ENCODE assay signal across 15 cellular contexts in the genomic region with DNA sequence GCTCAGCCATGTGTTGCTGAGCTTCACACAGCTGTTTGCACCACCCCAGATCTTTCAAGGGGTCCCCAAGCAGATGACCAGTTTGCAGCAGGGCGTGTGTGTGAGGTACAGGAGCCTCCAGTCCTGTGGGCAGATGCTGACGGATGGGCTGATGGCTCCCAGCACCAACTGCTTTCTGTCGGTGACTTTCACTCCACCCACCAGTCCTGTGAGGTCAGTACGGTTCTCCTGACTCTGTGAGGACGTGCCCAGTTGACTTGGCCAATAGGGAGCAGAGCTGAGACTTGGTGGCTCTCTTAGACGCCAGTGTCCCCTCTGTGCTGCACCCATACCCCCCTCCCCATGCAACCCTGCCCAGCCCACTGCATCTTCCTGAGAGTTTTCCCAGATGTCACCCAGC. TPM values are rescaled to one million over a fixed set of nuclear protein-coding genes. Genes with fewer than 3 reads are reported as not detected.
A peak's percentile ranks its signal among the peaks of the same experiment; 100 is the strongest.
DNase-seq lines count a peak whose midpoint lies in the region; ATAC-seq and TF ChIP-seq lines count a peak whose summit lies in the region.
"Had no signal": no experiment of that assay in that cellular context is flagged by ENCODE, and none has a peak within 500 bp of the region (broad histone marks: within the 10 kb centered on the region; RNA-seq: fewer than 3 reads in every experiment).

No MANE protein-coding gene starts in this region.

- H3K9ac ChIP-seq in IMR-90 (ENCODE audit: low read depth, low read length) = no peak overlapping the region

- no peak overlapping the region; a peak in 1 of 4 replicates for H4K8ac ChIP-seq in IMR-90 (ENCODE audit: low read depth in 2 of 2, low read length in 2 of 2)

- BruUV-seq in IMR-90 (replicated peaks; lab: Mats Ljungman, UMichigan) = no TSS peak

- peak overlapping the region; percentile 53; the same call in 1 of the 2 replicates for H4K91ac ChIP-seq in IMR-90 (ENCODE audit: insufficient read depth, low read depth, low read length)

- POLR2A ChIA-PET in IMR-90 (lab: Charles Lee; ENCODE audit: unreplicated experiment) = no interaction called here

- H3K27ac ChIP-seq in IMR-90 (ENCODE audit: insufficient read depth, low read length) = peak overlapping the region; percentile 52
- H3K27ac ChIP-seq in esophagus (ENCODE audit: low read depth in 2 of 2, low read length in 1 of 2) = peak overlapping the region; percentile 37 to 74
- H3K27ac ChIP-seq in mesodermal cell (ENCODE audit: low read depth, low read length, severe bottlenecking) = peak overlapping the region; percentile 99
- peak overlapping the region; percentile 83 to 88 for H3K27ac ChIP-seq in thoracic aorta

- in situ Hi-C loops in IMR-90 (cut with MboI; ENCODE audit: low sequenced_read_pairs) = loop anchor here (10.0 kb wide), 1 partner anchor 496 kb away; a partner anchor contains a TSS
- in situ Hi-C loops in GM13977 (cut with MboI; ENCODE audit: low pct_unique_long_range_greater_than_20kb, low sequenced_read_pairs, unreplicated experiment) = no loop called here

- no peak for TF ChIP-seq POLR2A in IMR-90 (IDR thresholded peaks at IDR 0.05; ENCODE audit: low read depth, low read length)

- no peak overlapping the region for H4K5ac ChIP-seq in IMR-90 (ENCODE audit: low read depth, low read length)

- no peak for TF ChIP-seq RAD21 in IMR-90 (IDR thresholded peaks at IDR 0.05; ENCODE audit: low read length)

- no peak overlapping the region for H3K4me3 ChIP-seq in IMR-90 (ENCODE audit: insufficient read depth, low read depth, low read length)
- H3K4me3 ChIP-seq in esophagus (ENCODE audit: low read depth in 1 of 2, low read length in 2 of 2) = no peak overlapping the region
- no peak overlapping the region for H3K4me3 ChIP-seq in mesodermal cell (ENCODE audit: extremely low read depth, insufficient read depth, low read length, poor library complexity, severe bottlenecking)
- no peak overlapping the region for H3K4me3 ChIP-seq in thoracic aorta
- H3K4me3 ChIP-seq: testis had no signal

- peaks cover 30% of the 10 kb centered on the region for H3K36me3 ChIP-seq in IMR-90 (ENCODE audit: control insufficient read depth, insufficient read depth, low read length)
- no peaks in the 10 kb centered on the region for H3K36me3 ChIP-seq in esophagus (ENCODE audit: control insufficient read depth in 2 of 2, insufficient read depth in 2 of 2, low read length in 1 of 2)
- peaks cover 75% of the 10 kb centered on the region for H3K36me3 ChIP-seq in mesodermal cell (ENCODE audit: control insufficient read depth, insufficient read depth, low read length)
- no peaks in the 10 kb centered on the region for H3K36me3 ChIP-seq in thoracic aorta

- no peak overlapping the region for H2BK20ac ChIP-seq in IMR-90 (ENCODE audit: low read depth, low read length)

- no peak overlapping the region for H2AK9ac ChIP-seq in IMR-90 (replicated peaks; ENCODE audit: low read depth, low read length, poor library complexity)

- H3K79me1 ChIP-seq in IMR-90 (ENCODE audit: low read depth in 1 of 2, low read length in 2 of 2) = peaks cover 37 to 79% of the 10 kb centered on the region in 2 experiments

- H3K27me3 ChIP-seq in IMR-90 (ENCODE audit: control insufficient read depth, insufficient read depth, low read length) (no peaks in the 10 kb centered on the region), esophagus (ENCODE audit: control insufficient read depth in 1 of 2, insufficient read depth in 2 of 2, low read length in 2 of 2) (no peaks in the 10 kb centered on the region), thoracic aorta (replicated peaks; ENCODE audit: insufficient read depth) (no peaks in the 10 kb centered on the region)
- H3K27me3 ChIP-seq: testis had no signal

- H2BK15ac ChIP-seq in IMR-90 (ENCODE audit: low read depth, low read length) = no peak overlapping the region

- dilution Hi-C loops in IMR-90 (cut with HindIII; ENCODE audit: low sequenced_read_pairs, unreplicated experiment) = no loop called here

- H4K20me1 ChIP-seq in IMR-90 (ENCODE audit: insufficient read depth, low read length) = peaks cover 91% of the 10 kb centered on the region

- DNase-seq in IMR-90 (no peak), thoracic aorta (ENCODE audit: low spot score) (no peak), GM13977 (ENCODE audit: low spot score) (no peak), Ammon's horn (ENCODE audit: low spot score) (no peak), NCI-H1694 (lab: John Stamatoyannopoulos, UW) (no peak)
- DNase-seq: hypothalamus; NCI-H2171 treated with DMSO at 0.1 percent for 48 hours; NK-92 treated with Interleukin-12 subunit alpha and Interleukin-12 subunit beta, amount 100 ng/mL, for 24 hours; stimulated activated CD4-positive, alpha-beta T cell treated with anti-CD3 and anti-CD28 coated beads, Interleukin-12 subunit alpha, Interleukin-12 subunit beta, amount 100 ng/mL, for 4 hours; testis had no signal

- peak overlapping the region; percentile 20; the same call in 1 of the 2 replicates for H3K14ac ChIP-seq in IMR-90 (replicated peaks; ENCODE audit: low read depth, low read length)

- peak overlapping the region; percentile 81 for H2AK5ac ChIP-seq in IMR-90 (ENCODE audit: low read depth, low read length)

- no peak for ATAC-seq in IMR-90 (ENCODE audit: low read depth)
- no peak for ATAC-seq in thoracic aorta (ENCODE audit: insufficient number of reproducible peaks, low FRiP score, low read depth)
- no peak for ATAC-seq in GM18861 (IDR thresholded peaks at IDR 0.05; ENCODE audit: unreplicated experiment)

- H3K18ac ChIP-seq in IMR-90 (ENCODE audit: low read depth, low read length) = peak overlapping the region; percentile 16; the same call in 1 of the 2 replicates

- H2AFZ ChIP-seq in IMR-90 (replicated peaks; ENCODE audit: low read length, poor library complexity) = peak overlapping the region; percentile 4

- H3K4me2 ChIP-seq in IMR-90 (ENCODE audit: low read depth, low read length) = peak overlapping the region; percentile 18; the same call in 1 of the 2 replicates

- H2BK5ac ChIP-seq in IMR-90 (ENCODE audit: low read depth, low read length, poor library complexity, severe bottlenecking) = peak overlapping the region; percentile 56

- WGBS in IMR-90 (ENCODE audit: extremely low coverage in 2 of 2, insufficient read length in 1 of 2), 2 experiments = 39% methylated on average over 4 of the region's 6 CpGs; no CpG with 5 or more reads in 1 of the 2 experiments
- WGBS in esophagus, 2 donors = 70 to 81% methylated on average over 6 of the region's 6 CpGs
- 88 to 93% methylated on average over 6 of the region's 6 CpGs for WGBS in mesodermal cell (ENCODE audit: insufficient coverage in 2 of 2), 2 experiments

- H3K9me3 ChIP-seq in IMR-90 (ENCODE audit: control insufficient read depth, insufficient read depth, low read length) (no peaks in the 10 kb centered on the region), esophagus (ENCODE audit: control insufficient read depth in 2 of 2, insufficient read depth in 1 of 2, low read depth in 1 of 2, low read length in 1 of 2) (peaks cover 0 to 6% of the 10 kb centered on the region in 2 donors), mesodermal cell (ENCODE audit: control insufficient read depth, low read length) (peaks cover 7% of the 10 kb centered on the region), thoracic aorta (no peaks in the 10 kb centered on the region)
- H3K9me3 ChIP-seq: testis had no signal

- CTCF ChIA-PET in IMR-90 (lab: Yijun Ruan, JAX) = interaction anchor here (1.2 to 1.7 kb wide), 2 partner anchors 37 to 212 kb away, joined by 4 read pairs; no protein-coding TSS in a partner anchor

- peak overlapping the region; percentile 7 for H3K23ac ChIP-seq in IMR-90 (ENCODE audit: low read depth, low read length)

- TF ChIP-seq CTCF in IMR-90 (conservative IDR thresholded peaks at IDR 0.05; ENCODE audit: low read depth, low read length) = no peak
- TF ChIP-seq CTCF in thoracic aorta (IDR thresholded peaks at IDR 0.05) = no peak
- no peak for TF ChIP-seq CTCF in GM13977 (IDR thresholded peaks at IDR 0.05; ENCODE audit: extremely low read depth, insufficient read depth, missing control alignments)

- peak overlapping the region; percentile 28; the same call in 1 of the 2 replicates for H2BK120ac ChIP-seq in IMR-90 (ENCODE audit: low read depth, low read length)

- H3K4me1 ChIP-seq in IMR-90 (ENCODE audit: control insufficient read depth, insufficient read depth, low read length) = peaks cover 29% of the 10 kb centered on the region
- H3K4me1 ChIP-seq in esophagus (ENCODE audit: control insufficient read depth in 2 of 2, insufficient read depth in 2 of 2, low read length in 1 of 2) = no peaks in the 10 kb centered on the region
- H3K4me1 ChIP-seq in mesodermal cell (ENCODE audit: control insufficient read depth, insufficient read depth, low read length, poor library complexity, severe bottlenecking) = peaks cover 52% of the 10 kb centered on the region
- H3K4me1 ChIP-seq in thoracic aorta (ENCODE audit: control insufficient read depth in 1 of 2, low read depth in 2 of 2) = peaks cover 48 to 72% of the 10 kb centered on the region in 2 donors

- intact Hi-C loops in IMR-90 (cut with micrococcal nuclease) = loop anchor here (2.0 to 5.0 kb wide), 2 partner anchors 16 to 214 kb away; no protein-coding TSS in a partner anchor

- H3K4ac ChIP-seq in IMR-90 (ENCODE audit: low read depth, low read length) = peak overlapping the region; percentile 40; the same call in 1 of the 2 replicates

- H3K56ac ChIP-seq in IMR-90 (ENCODE audit: extremely low read depth, insufficient read depth, low read length) = peak overlapping the region; percentile 7; the same call in 1 of the 2 replicates

- H3K9me1 ChIP-seq in IMR-90 (ENCODE audit: insufficient read depth, low read length) = peaks cover 46% of the 10 kb centered on the region

TF ChIP-seq in IMR-90, 13 proteins besides CTCF, POLR2A, EP300 and RAD21 (continues in another document):
- TF ChIP-seq FOS (IDR thresholded peaks at IDR 0.05; ENCODE audit: low read depth, low read length) (no peak), CEBPB (IDR thresholded peaks at IDR 0.05; ENCODE audit: low read depth, low read length) (no peak), RFX5 (IDR thresholded peaks at IDR 0.05; ENCODE audit: low read depth, low read length) (no peak), MAZ (IDR thresholded peaks at IDR 0.05; ENCODE audit: borderline replicate concordance, low read depth, low read length) (no peak), RCOR1 (IDR thresholded peaks at IDR 0.05; ENCODE audit: insufficient replicate concordance, low read length) (no peak), MAFK (IDR thresholded peaks at IDR 0.05; ENCODE audit: low read depth, low read length) (no peak), SMC3 (IDR thresholded peaks at IDR 0.05; ENCODE audit: low read depth, low read length) (no peak), NFE2L2 (IDR thresholded peaks at IDR 0.05; ENCODE audit: low read depth, low read length) (no peak), BHLHE40 (IDR thresholded peaks at IDR 0.05; ENCODE audit: low read depth, low read length) (no peak), CHD1 (IDR thresholded peaks at IDR 0.05; ENCODE audit: low read depth, low read length) (no peak)

RNA-seq across cellular contexts. Expression of a gene that starts 19.7 kb away (rescaled TPM):
- total RNA-seq in IMR-90 (2012; rRNA removed) = 19.2 and 21.1 TPM in 2 replicates
- 154 and 173 TPM in 2 replicates for polyA plus RNA-seq in IMR-90 (2012; rRNA removed)
- 95.5 and 194 TPM in 2 replicates for polyA plus RNA-seq in IMR-90 (2012; cell fraction: cytosol; rRNA removed)
- polyA plus RNA-seq in IMR-90 (2012; cell fraction: nucleus; rRNA removed; ENCODE audit: low replicate concordance) = 391 and 419 TPM in 2 replicates
- polyA plus RNA-seq in esophagus = 1 to 10 TPM; 3.5 to 7.6 TPM
- polyA plus RNA-seq in mesodermal cell (2013, experiment 1 of 2) = 366 TPM
- polyA plus RNA-seq in mesodermal cell (2013, experiment 2 of 2) = 331 TPM
- total RNA-seq in thoracic aorta = 100 to 1,000 TPM; 127 to 129 TPM
- total RNA-seq: SK-MEL-5 had no signal
- polyA plus RNA-seq: CD14-positive monocyte had no signal
